In the genomic region with DNA sequence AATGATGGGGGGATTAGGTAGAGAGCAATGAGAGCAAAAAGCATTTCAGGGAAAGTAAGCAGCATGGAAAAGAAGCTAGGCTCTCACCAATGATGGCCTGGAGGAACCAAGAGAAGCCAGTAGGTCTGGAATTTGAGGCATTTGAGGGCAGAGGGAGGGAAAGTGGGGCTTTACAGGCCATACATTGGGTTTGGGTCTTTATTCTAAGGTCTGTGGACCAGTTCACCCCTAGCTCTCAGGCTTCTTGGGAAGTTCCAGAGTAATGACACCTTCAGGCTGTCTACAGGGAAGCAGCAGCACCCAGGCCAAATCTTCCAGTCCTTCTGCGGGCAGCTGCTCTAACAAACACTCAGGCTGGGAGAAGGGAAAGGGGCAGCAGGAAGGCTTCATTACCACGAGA, we compare ENCODE assay signal across 30 cellular contexts.
"Had no signal": no experiment of that assay in that cellular context is flagged by ENCODE, and none has a peak within 500 bp of the region (broad histone marks: within the 10 kb centered on the region; RNA-seq: fewer than 3 reads in every experiment).

No MANE protein-coding gene starts in this region.

- DNase-seq: activated CD4-positive, alpha-beta memory T cell treated with anti-CD3 and anti-CD28 coated beads for 36 hours; activated CD4-positive, alpha-beta T cell treated with anti-CD3 and anti-CD28 coated beads, Interleukin-2, amount 10 ng/mL, durations not matched to agents 24 days and 14 days; activated CD4-positive, CD25-positive, alpha-beta regulatory T cell treated with anti-CD3 and anti-CD28 coated beads, Interleukin-2, amount 50 U/mL, for 72 hours; activated CD8-positive, alpha-beta memory T cell treated with anti-CD3 and anti-CD28 coated beads, Interleukin-2, amount 50 U/mL, for 4 hours; activated gamma-delta T cell treated with Interleukin-2 at 50 U/mL for 16 hours; activated naive CD8-positive, alpha-beta T cell treated with anti-CD3 and anti-CD28 coated beads, Interleukin-2, amount 50 U/mL, for 24 hours; activated T-cell treated with anti-CD3 and anti-CD28 coated beads, Interleukin-2, amount 50 U/mL, for 1 hour; amygdala; caudate nucleus; foreskin melanocyte; heart right ventricle; left lung; lower lobe of right lung; naive B cell; occipital lobe; psoas muscle; stimulated activated CD4-positive, alpha-beta T cell treated with anti-CD3 and anti-CD28 coated beads, Interleukin-1b, Interleukin-23, amount 100 ng/mL, for 48 hours; stimulated activated naive B cell treated with anti-CD40 and anti-IgM and Interleukin-4, amounts not matched to agents 10 μg/mL and 1 μg/mL and 100 μg/mL, for 72 hours; stomach; T-helper 17 cell; T1000; tibial artery; WERI-Rb-1 had no signal

- H3K79me2 ChIP-seq: parathyroid adenoma had no signal

- H3K4me3 ChIP-seq: esophagus muscularis mucosa, heart right ventricle, left lung, lower lobe of right lung, psoas muscle, right atrium auricular region, smooth muscle cell, stomach, tibial artery had no signal

- H3K9me3 ChIP-seq: esophagus muscularis mucosa, heart right ventricle, left lung, lower lobe of right lung, psoas muscle, right atrium auricular region, stomach, tibial artery had no signal

- ATAC-seq: activated naive CD8-positive, alpha-beta T cell treated with anti-CD3 and anti-CD28 coated beads, Interleukin-2, amount 50 U/mL, for 24 hours; heart right ventricle; left lung; lower lobe of right lung; psoas muscle; stimulated activated naive B cell treated with anti-CD40 and anti-IgM and Interleukin-4, amounts not matched to agents 10 μg/mL and 1 μg/mL and 100 μg/mL, for 72 hours; T-helper 17 cell had no signal

- H3K27me3 Mint-ChIP-seq: activated CD4-positive, alpha-beta memory T cell treated with anti-CD3 and anti-CD28 coated beads for 36 hours; activated CD4-positive, alpha-beta T cell treated with anti-CD3 and anti-CD28 coated beads, Interleukin-2, amount 10 ng/mL, durations not matched to agents 24 days and 14 days; activated naive CD4-positive, alpha-beta T cell treated with anti-CD3 and anti-CD28 coated beads, Interleukin-2, amount 50 U/mL, for 24 hours; activated naive CD8-positive, alpha-beta T cell treated with anti-CD3 and anti-CD28 coated beads, Interleukin-2, amount 50 U/mL, for 24 hours; naive B cell; stimulated activated naive B cell treated with anti-CD40 and anti-IgM and Interleukin-4, amounts not matched to agents 10 μg/mL and 1 μg/mL and 100 μg/mL, for 72 hours; T-helper 17 cell had no signal

- H3K36me3 Mint-ChIP-seq: activated CD4-positive, alpha-beta memory T cell treated with anti-CD3 and anti-CD28 coated beads for 36 hours; activated naive CD4-positive, alpha-beta T cell treated with anti-CD3 and anti-CD28 coated beads, Interleukin-2, amount 50 U/mL, for 24 hours had no signal

- H3K27me3 ChIP-seq: esophagus muscularis mucosa, heart right ventricle, left lung, right atrium auricular region, stomach, tibial artery had no signal

- H3K36me3 ChIP-seq: esophagus muscularis mucosa, heart right ventricle, left lung, right atrium auricular region, stomach, tibial artery, WERI-Rb-1 had no signal

- H3K4me1 ChIP-seq: left lung, parathyroid adenoma had no signal

- H3K4me3 Mint-ChIP-seq: activated CD4-positive, alpha-beta memory T cell treated with anti-CD3 and anti-CD28 coated beads for 36 hours; activated CD4-positive, alpha-beta T cell treated with anti-CD3 and anti-CD28 coated beads, Interleukin-2, amount 10 ng/mL, durations not matched to agents 24 days and 14 days; activated naive CD4-positive, alpha-beta T cell treated with anti-CD3 and anti-CD28 coated beads, Interleukin-2, amount 50 U/mL, for 24 hours; activated naive CD8-positive, alpha-beta T cell treated with anti-CD3 and anti-CD28 coated beads, Interleukin-2, amount 50 U/mL, for 24 hours; activated T-helper 1 cell treated with anti-CD3 and anti-CD28 coated beads, Interleukin-12 subunit alpha, Interleukin-12 subunit beta, Interleukin-2, Interleukin-4 antibody, amounts not matched to agents 30 ng/mL and 10 ng/mL and 1 ng/mL, durations not matched to agents 14 hours and 24 hours and 36 hours; naive B cell; neural crest cell; stimulated activated naive B cell treated with anti-CD40 and anti-IgM and Interleukin-4, amounts not matched to agents 10 μg/mL and 1 μg/mL and 100 μg/mL, for 72 hours; T-helper 17 cell had no signal

- H3K27ac Mint-ChIP-seq: activated CD4-positive, alpha-beta memory T cell treated with anti-CD3 and anti-CD28 coated beads for 36 hours; activated CD4-positive, alpha-beta T cell treated with anti-CD3 and anti-CD28 coated beads, Interleukin-2, amount 10 ng/mL, durations not matched to agents 24 days and 14 days; activated naive CD4-positive, alpha-beta T cell treated with anti-CD3 and anti-CD28 coated beads, Interleukin-2, amount 50 U/mL, for 24 hours; activated naive CD8-positive, alpha-beta T cell treated with anti-CD3 and anti-CD28 coated beads, Interleukin-2, amount 50 U/mL, for 24 hours; activated T-helper 1 cell treated with anti-CD3 and anti-CD28 coated beads, Interleukin-12 subunit alpha, Interleukin-12 subunit beta, Interleukin-2, Interleukin-4 antibody, amounts not matched to agents 30 ng/mL and 10 ng/mL and 1 ng/mL, durations not matched to agents 14 hours and 24 hours and 36 hours; stimulated activated naive B cell treated with anti-CD40 and anti-IgM and Interleukin-4, amounts not matched to agents 10 μg/mL and 1 μg/mL and 100 μg/mL, for 72 hours; T-helper 17 cell had no signal

- H3K4me1 Mint-ChIP-seq: activated CD4-positive, alpha-beta T cell treated with anti-CD3 and anti-CD28 coated beads, Interleukin-2, amount 10 ng/mL, durations not matched to agents 24 days and 14 days; activated naive CD8-positive, alpha-beta T cell treated with anti-CD3 and anti-CD28 coated beads, Interleukin-2, amount 50 U/mL, for 24 hours; neural crest cell had no signal

- H3K4me2 ChIP-seq: smooth muscle cell had no signal

- H3K27ac ChIP-seq: esophagus muscularis mucosa, heart right ventricle, left lung, lower lobe of right lung, parathyroid adenoma, psoas muscle, right atrium auricular region, stomach, tibial artery, WERI-Rb-1 had no signal

- H3K9me3 Mint-ChIP-seq: activated CD4-positive, alpha-beta memory T cell treated with anti-CD3 and anti-CD28 coated beads for 36 hours; activated CD4-positive, alpha-beta T cell treated with anti-CD3 and anti-CD28 coated beads, Interleukin-2, amount 10 ng/mL, durations not matched to agents 24 days and 14 days; activated naive CD4-positive, alpha-beta T cell treated with anti-CD3 and anti-CD28 coated beads, Interleukin-2, amount 50 U/mL, for 24 hours; activated naive CD8-positive, alpha-beta T cell treated with anti-CD3 and anti-CD28 coated beads, Interleukin-2, amount 50 U/mL, for 24 hours; activated T-helper 1 cell treated with anti-CD3 and anti-CD28 coated beads, Interleukin-12 subunit alpha, Interleukin-12 subunit beta, Interleukin-2, Interleukin-4 antibody, amounts not matched to agents 30 ng/mL and 10 ng/mL and 1 ng/mL, durations not matched to agents 14 hours and 24 hours and 36 hours; naive B cell; neural crest cell; stimulated activated naive B cell treated with anti-CD40 and anti-IgM and Interleukin-4, amounts not matched to agents 10 μg/mL and 1 μg/mL and 100 μg/mL, for 72 hours had no signal

- H2AFZ ChIP-seq: parathyroid adenoma had no signal
